ENCODE assay signal across 2 cellular contexts in genomic region chr13:46717275-46717674, GRCh38.
TF ChIP-seq lines count a peak whose summit lies in the region.

No MANE protein-coding gene starts in this region.

TF ChIP-seq in SK-N-SH, 30 proteins besides CTCF, POLR2A, EP300 and RAD21 (continued from another document):
- TF ChIP-seq PBX3 (IDR thresholded peaks at IDR 0.05): no peak
- no peak for TF ChIP-seq GABPA (IDR thresholded peaks at IDR 0.05; ENCODE audit: low read depth)
- TF ChIP-seq REST (IDR thresholded peaks at IDR 0.05; ENCODE audit: low read depth, low read length): no peak
TF ChIP-seq in SK-N-SH: peak in this region for 0.

TF ChIP-seq in SK-N-SH treated with all-trans-retinoic acid at 6 μM for 48 hours, 23 proteins besides CTCF, POLR2A, EP300 and RAD21 (continued from another document):
- TF ChIP-seq PATZ1 (CRISPR knock-in tag; IDR thresholded peaks at IDR 0.05; ENCODE audit: borderline replicate concordance): no peak
- no peak for TF ChIP-seq ARNTL (CRISPR knock-in tag; IDR thresholded peaks at IDR 0.05; ENCODE audit: borderline replicate concordance, low read depth)
- TF ChIP-seq ZNF565 (CRISPR knock-in tag; conservative IDR thresholded peaks at IDR 0.05; ENCODE audit: low read depth): no peak
